Comparison of ENCODE assay signal across 7 cellular contexts in the genomic region with DNA sequence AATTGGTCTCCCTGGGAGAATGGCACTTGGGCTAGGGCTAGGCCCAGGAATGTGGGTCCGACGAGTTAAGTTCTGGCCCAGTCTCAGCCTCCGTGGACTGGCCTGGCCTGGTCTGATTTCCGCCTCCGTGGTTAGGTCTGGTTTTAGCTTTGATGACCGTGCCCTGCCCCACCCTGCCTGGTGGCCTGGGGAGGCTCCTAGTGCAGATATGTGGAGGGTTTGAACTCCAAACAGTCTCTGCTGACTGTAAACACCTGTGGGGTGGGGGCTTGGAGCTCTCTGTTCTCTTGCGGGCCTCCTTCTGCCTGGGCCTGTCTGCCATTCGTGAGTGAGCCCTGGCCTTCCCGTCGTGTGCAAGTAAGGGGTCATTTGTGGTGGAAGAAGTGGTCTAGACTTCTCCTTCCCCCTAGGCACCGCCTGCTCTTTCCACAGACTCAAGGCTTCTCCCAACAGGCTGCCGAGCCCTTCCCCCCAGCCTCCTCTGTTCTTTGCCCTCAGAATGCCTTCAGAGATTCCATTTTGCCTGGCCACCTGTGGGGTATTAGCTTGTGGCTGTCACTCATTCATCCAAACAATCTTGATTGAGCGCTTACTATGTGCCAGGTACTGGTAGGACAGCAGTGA. TPM values are rescaled to one million over a fixed set of nuclear protein-coding genes. Genes with fewer than 3 reads are reported as not detected.
DNase-seq lines count a peak whose midpoint lies in the region; ATAC-seq and TF ChIP-seq lines count a peak whose summit lies in the region.
"Had no signal": no experiment of that assay in that cellular context is flagged by ENCODE, and none has a peak within 500 bp of the region (broad histone marks: within the 10 kb centered on the region; RNA-seq: fewer than 3 reads in every experiment).

No MANE protein-coding gene starts in this region.

- TF ChIP-seq POLR2A in lower leg skin (IDR thresholded peaks at IDR 0.05), result no peak

- H3K27ac ChIP-seq in CD4-positive, alpha-beta memory T cell (ENCODE audit: low read depth, low read length), result peak overlapping the region; percentile 94

- intact Hi-C loops in CD4-positive, alpha-beta memory T cell (cut with micrococcal nuclease), result loop anchor here (10.0 kb wide), 1 partner anchor 250 kb away; a partner anchor contains a TSS
- intact Hi-C loops in activated CD4-positive, alpha-beta memory T cell treated with anti-CD3 and anti-CD28 coated beads for 36 hours (cut with micrococcal nuclease), result loop anchor here (5.0 kb wide), 1 partner anchor 157 kb away; no protein-coding TSS in a partner anchor
- intact Hi-C loops in lower leg skin (cut with DNase I; ENCODE audit: low total_unique reads), result no loop called here

- peaks cover 40 to 79% (median 57%) of the 10 kb centered on the region in 4 donors for H3K4me1 Mint-ChIP-seq in CD4-positive, alpha-beta memory T cell
- H3K4me1 Mint-ChIP-seq in activated CD4-positive, alpha-beta memory T cell treated with anti-CD3 and anti-CD28 coated beads for 36 hours (ENCODE audit: low read depth), result peaks cover 50% of the 10 kb centered on the region

- CTCF ChIA-PET in CD4-positive, alpha-beta memory T cell (lab: Charles Lee; ENCODE audit: partially characterized antibody), result interaction anchor here (1.7 kb wide), 1 partner anchor 14 kb away, joined by 4 read pairs; no protein-coding TSS in a partner anchor
- CTCF ChIA-PET in activated CD4-positive, alpha-beta memory T cell treated with anti-CD3 and anti-CD28 coated beads for 36 hours (lab: Charles Lee), result interaction anchor here (0.6 to 2.5 kb wide), 5 partner anchors 14 to 637 kb away, joined by 3 to 6 read pairs (median 4); a partner anchor contains a TSS

- H3K4me1 ChIP-seq in CD4-positive, alpha-beta memory T cell (ENCODE audit: insufficient read depth, low read length), result peaks cover 61% of the 10 kb centered on the region

- H3K36me3 ChIP-seq in CD4-positive, alpha-beta memory T cell (ENCODE audit: insufficient read depth, low read length), result no peaks in the 10 kb centered on the region

- no peaks in the 10 kb centered on the region for H3K27me3 Mint-ChIP-seq in CD4-positive, alpha-beta memory T cell
- H3K27me3 Mint-ChIP-seq in activated CD4-positive, alpha-beta memory T cell treated with anti-CD3 and anti-CD28 coated beads for 36 hours, result no peaks in the 10 kb centered on the region

- TF ChIP-seq CTCF in lower leg skin (IDR thresholded peaks at IDR 0.05), result no peak

- H3K9me3 ChIP-seq in CD4-positive, alpha-beta memory T cell (ENCODE audit: control insufficient read depth in 1 of 2, low read length in 2 of 2), result no peaks in the 10 kb centered on the region

- ATAC-seq in HG03108 (IDR thresholded peaks at IDR 0.05; ENCODE audit: unreplicated experiment), result no peak
- no peak for ATAC-seq in HG02981 (IDR thresholded peaks at IDR 0.05; ENCODE audit: unreplicated experiment)

- H3K4me3 Mint-ChIP-seq in CD4-positive, alpha-beta memory T cell, result peak overlapping the region; percentile 90 to 93 (median 92)
- H3K4me3 Mint-ChIP-seq in activated CD4-positive, alpha-beta memory T cell treated with anti-CD3 and anti-CD28 coated beads for 36 hours, result peak overlapping the region; percentile 92

- H3K9me3 Mint-ChIP-seq in CD4-positive, alpha-beta memory T cell, result peaks cover 0 to 9% (median 0%) of the 10 kb centered on the region in 8 donors
- no peaks in the 10 kb centered on the region for H3K9me3 Mint-ChIP-seq in activated CD4-positive, alpha-beta memory T cell treated with anti-CD3 and anti-CD28 coated beads for 36 hours

- POLR2A ChIA-PET in CD4-positive, alpha-beta memory T cell (lab: Charles Lee; ENCODE audit: partially characterized antibody), result interaction anchor here (1.0 to 6.1 kb wide), 9 partner anchors 17 to 555 kb away, joined by 3 to 101 read pairs (median 5); a partner anchor contains a TSS
- POLR2A ChIA-PET in activated CD4-positive, alpha-beta memory T cell treated with anti-CD3 and anti-CD28 coated beads for 36 hours (lab: Charles Lee), result interaction anchor here (0.7 to 1.7 kb wide), 2 partner anchors 16 to 264 kb away, joined by 3 to 6 read pairs; a partner anchor contains a TSS

- H3K4me3 ChIP-seq in CD4-positive, alpha-beta memory T cell (ENCODE audit: low read length in 2 of 2), result peak overlapping the region in 1 of 2 donors; percentile 77
- H3K4me3 ChIP-seq in lower leg skin (ENCODE audit: low read depth, poor library complexity, severe bottlenecking), result peak overlapping the region; percentile 95

- no peaks in the 10 kb centered on the region for H3K27me3 ChIP-seq in CD4-positive, alpha-beta memory T cell (ENCODE audit: insufficient read depth, low read length)

- peak overlapping the region; percentile 91 to 98 (median 97) for H3K27ac Mint-ChIP-seq in CD4-positive, alpha-beta memory T cell
- peak overlapping the region; percentile 90 for H3K27ac Mint-ChIP-seq in activated CD4-positive, alpha-beta memory T cell treated with anti-CD3 and anti-CD28 coated beads for 36 hours

- peaks cover 6 to 32% of the 10 kb centered on the region in 2 donors for H3K36me3 Mint-ChIP-seq in CD4-positive, alpha-beta memory T cell
- H3K36me3 Mint-ChIP-seq in activated CD4-positive, alpha-beta memory T cell treated with anti-CD3 and anti-CD28 coated beads for 36 hours, result peaks cover 10% of the 10 kb centered on the region

- 12 to 18% methylated on average over 11 to 13 of the region's 13 CpGs for WGBS in lower leg skin, 2 donors

- DNase-seq in CD4-positive, alpha-beta memory T cell, result peak in 1 of 5 donors; percentile 38
- no peak for DNase-seq in activated CD4-positive, alpha-beta memory T cell treated with anti-CD3 and anti-CD28 coated beads for 36 hours
- no peak for DNase-seq in lower leg skin (ENCODE audit: low spot score in 2 of 2)
- DNase-seq in COLO829 (ENCODE audit: low spot score), result no peak

RNA-seq across cellular contexts. Expression of a gene that starts 1.5 kb away (rescaled TPM):
- 100 to 1,000 TPM; 125 to 129 TPM for total RNA-seq in CD4-positive, alpha-beta memory T cell
- 10 to 100 TPM; 57.5 to 81.6 TPM for polyA plus RNA-seq in CD4-positive, alpha-beta memory T cell
- 100 to 1,000 TPM; 111 to 115 TPM for total RNA-seq in activated CD4-positive, alpha-beta memory T cell treated with anti-CD3 and anti-CD28 coated beads for 36 hours
- total RNA-seq in lower leg skin, result 100 to 1,000 TPM in 3 of 4 donors, 10 to 100 TPM in 1; 63.1 to 218 (median 126) TPM

RNA-seq across cellular contexts. Expression of a gene that starts 4.9 kb away (rescaled TPM):
- 100 to 1,000 TPM; 114 to 121 TPM for total RNA-seq in CD4-positive, alpha-beta memory T cell
- 10 to 100 TPM; 17.0 to 22.3 TPM for polyA plus RNA-seq in CD4-positive, alpha-beta memory T cell
- total RNA-seq in activated CD4-positive, alpha-beta memory T cell treated with anti-CD3 and anti-CD28 coated beads for 36 hours, result 10 to 100 TPM; 28.3 to 30.5 TPM
- 10 to 100 TPM; 32.9 to 50.3 (median 42.2) TPM for total RNA-seq in lower leg skin

RNA-seq across cellular contexts. Expression of a gene that starts 15.9 kb away (rescaled TPM):
- total RNA-seq in CD4-positive, alpha-beta memory T cell, result 1 to 10 TPM; 1.7 to 3.0 TPM
- polyA plus RNA-seq in CD4-positive, alpha-beta memory T cell, result 1 to 10 TPM; 1.9 to 5.0 TPM
- not detected for total RNA-seq in activated CD4-positive, alpha-beta memory T cell treated with anti-CD3 and anti-CD28 coated beads for 36 hours
- 1 to 10 TPM in 2 of 4 donors, under 1 TPM in 2; 0.17 to 5.9 (median 0.83) TPM for total RNA-seq in lower leg skin
- total RNA-seq: HT1080 had no signal

RNA-seq across cellular contexts. Expression of a gene that starts 22.5 kb away (rescaled TPM):
- total RNA-seq in CD4-positive, alpha-beta memory T cell, result 10 to 100 TPM; 61.2 to 71.3 TPM
- 10 to 100 TPM; 26.4 to 42.1 TPM for polyA plus RNA-seq in CD4-positive, alpha-beta memory T cell
- total RNA-seq in activated CD4-positive, alpha-beta memory T cell treated with anti-CD3 and anti-CD28 coated beads for 36 hours, result 10 to 100 TPM; 42.5 to 42.9 TPM
- total RNA-seq in lower leg skin, result 10 to 100 TPM; 35.3 to 40.4 (median 39.0) TPM

RNA-seq across cellular contexts. Expression of a gene that starts 40.4 kb away (rescaled TPM):
- total RNA-seq in CD4-positive, alpha-beta memory T cell, result 10 to 100 TPM in 1 of 2 experiments, 1 to 10 TPM in 1; 9.6 to 13.7 TPM
- polyA plus RNA-seq in CD4-positive, alpha-beta memory T cell, result 1 to 10 TPM; 1.3 to 1.8 TPM
- total RNA-seq in activated CD4-positive, alpha-beta memory T cell treated with anti-CD3 and anti-CD28 coated beads for 36 hours, result 10 to 100 TPM; 12.2 to 12.4 TPM
- 10 to 100 TPM; 12.1 to 19.1 (median 15.3) TPM for total RNA-seq in lower leg skin
